30 cellular contexts compared by ENCODE assay signal in genomic region chr4:92406488-92406887, GRCh38.
"Had no signal": no experiment of that assay in that cellular context is flagged by ENCODE, and none has a peak within 500 bp of the region (broad histone marks: within the 10 kb centered on the region; RNA-seq: fewer than 3 reads in every experiment).

No MANE protein-coding gene starts in this region.

- H3K9me3 ChIP-seq: ascending aorta, breast epithelium, SJSA1, SK-N-SH had no signal

- H3K27me3 ChIP-seq: ascending aorta, breast epithelium, SJSA1 had no signal

- ATAC-seq: activated CD4-positive, alpha-beta T cell treated with anti-CD3 and anti-CD28 coated beads for 36 hours; activated CD4-positive, CD25-positive, alpha-beta regulatory T cell treated with anti-CD3 and anti-CD28 coated beads, Interleukin-2, amount 50 U/mL, for 24 hours; activated CD8-positive, alpha-beta T cell treated with anti-CD3 and anti-CD28 coated beads, Interleukin-2, amount 10 ng/mL, durations not matched to agents 7 days and 5 days; Panc1 had no signal

- H3K4me3 Mint-ChIP-seq: activated CD4-positive, alpha-beta T cell treated with anti-CD3 and anti-CD28 coated beads for 36 hours; activated CD4-positive, alpha-beta T cell treated with anti-CD3 and anti-CD28 coated beads, Interleukin-2, amount 10 ng/mL, durations not matched to agents 7 days and 5 days; activated CD8-positive, alpha-beta T cell treated with anti-CD3 and anti-CD28 coated beads, Interleukin-2, amount 10 ng/mL, durations not matched to agents 7 days and 5 days; activated naive CD4-positive, alpha-beta T cell treated with anti-CD3 and anti-CD28 coated beads, Interleukin-2, amount 50 U/mL, for 24 hours; activated naive CD8-positive, alpha-beta T cell treated with anti-CD3 and anti-CD28 coated beads, Interleukin-2, amount 10 ng/mL, durations not matched to agents 7 days and 5 days; activated T-cell treated with anti-CD3 and anti-CD28 coated beads, Interleukin-2, amount 50 U/mL, for 24 hours; T-helper 1 cell treated with Interleukin-12 subunit alpha and Interleukin-12 subunit beta and Interleukin-4 antibody, amounts not matched to agents 30 μg/mL and 1 μg/mL, for 36 hours; T-helper 2 cell treated with Interferon-gamma antibody and Interleukin-4, amounts not matched to agents 5 μg/mL and 100 μg/mL, for 36 hours had no signal

- H3K27me3 Mint-ChIP-seq: activated CD4-positive, alpha-beta T cell treated with anti-CD3 and anti-CD28 coated beads for 36 hours; activated CD4-positive, alpha-beta T cell treated with anti-CD3 and anti-CD28 coated beads, Interleukin-2, amount 10 ng/mL, durations not matched to agents 7 days and 5 days; activated naive CD4-positive, alpha-beta T cell treated with anti-CD3 and anti-CD28 coated beads, Interleukin-2, amount 50 U/mL, for 24 hours; activated naive CD8-positive, alpha-beta T cell treated with anti-CD3 and anti-CD28 coated beads, Interleukin-2, amount 10 ng/mL, durations not matched to agents 7 days and 5 days; activated T-cell treated with anti-CD3 and anti-CD28 coated beads, Interleukin-2, amount 50 U/mL, for 24 hours had no signal

- H3K4me1 Mint-ChIP-seq: activated CD4-positive, alpha-beta T cell treated with anti-CD3 and anti-CD28 coated beads for 36 hours; activated CD4-positive, alpha-beta T cell treated with anti-CD3 and anti-CD28 coated beads, Interleukin-2, amount 10 ng/mL, durations not matched to agents 7 days and 5 days; activated naive CD4-positive, alpha-beta T cell treated with anti-CD3 and anti-CD28 coated beads, Interleukin-2, amount 50 U/mL, for 24 hours; activated naive CD8-positive, alpha-beta T cell treated with anti-CD3 and anti-CD28 coated beads, Interleukin-2, amount 10 ng/mL, durations not matched to agents 7 days and 5 days had no signal

- H3K27ac ChIP-seq: ascending aorta, breast epithelium, KMS-11, SJSA1 had no signal

- H3K4me1 ChIP-seq: ascending aorta, breast epithelium, SJSA1 had no signal

- H3K36me3 Mint-ChIP-seq: activated naive CD4-positive, alpha-beta T cell treated with anti-CD3 and anti-CD28 coated beads, Interleukin-2, amount 50 U/mL, for 24 hours; activated naive CD8-positive, alpha-beta T cell treated with anti-CD3 and anti-CD28 coated beads, Interleukin-2, amount 10 ng/mL, durations not matched to agents 7 days and 5 days had no signal

- DNase-seq: activated CD4-positive, alpha-beta T cell treated with anti-CD3 and anti-CD28 coated beads for 36 hours; activated CD4-positive, alpha-beta T cell treated with anti-CD3 and anti-CD28 coated beads, Interleukin-2, amount 10 ng/mL, durations not matched to agents 7 days and 5 days; activated CD4-positive, alpha-beta T cell treated with anti-CD3 and anti-CD28 coated beads, Interleukin-2, amount 50 U/mL, for 48 hours; activated CD8-positive, alpha-beta T cell treated with anti-CD3 and anti-CD28 coated beads, Interleukin-2, amount 10 ng/mL, durations not matched to agents 7 days and 5 days; activated gamma-delta T cell; activated naive CD4-positive, alpha-beta T cell treated with Interleukin-2 at 50 U/mL for 16 hours; activated naive CD8-positive, alpha-beta T cell treated with anti-CD3 and anti-CD28 coated beads, Interleukin-2, amount 10 ng/mL, durations not matched to agents 7 days and 5 days; activated T-cell treated with anti-CD3 and anti-CD28 coated beads, Interleukin-2, amount 50 U/mL, for 24 hours; amygdala; NCI-H1105; NCI-H1417 treated with DMSO at 0.1 percent for 48 hours; NCI-H1694; NCI-H1930; NCI-H2081 treated with DMSO at 0.1 percent for 48 hours; NCI-H2171; NCI-H510A; NCI-H526; NCI-H748 treated with DMSO at 0.1 percent for 48 hours; SHP77; SK-N-SH had no signal

- H3K27ac Mint-ChIP-seq: activated CD4-positive, alpha-beta T cell treated with anti-CD3 and anti-CD28 coated beads for 36 hours; activated CD4-positive, alpha-beta T cell treated with anti-CD3 and anti-CD28 coated beads, Interleukin-2, amount 10 ng/mL, durations not matched to agents 7 days and 5 days; activated CD8-positive, alpha-beta T cell treated with anti-CD3 and anti-CD28 coated beads, Interleukin-2, amount 10 ng/mL, durations not matched to agents 7 days and 5 days; activated naive CD4-positive, alpha-beta T cell treated with anti-CD3 and anti-CD28 coated beads, Interleukin-2, amount 50 U/mL, for 24 hours; activated naive CD8-positive, alpha-beta T cell treated with anti-CD3 and anti-CD28 coated beads, Interleukin-2, amount 10 ng/mL, durations not matched to agents 7 days and 5 days; activated T-cell treated with anti-CD3 and anti-CD28 coated beads, Interleukin-2, amount 50 U/mL, for 24 hours; activated T-helper 2 cell treated with anti-CD3 and anti-CD28 coated beads, Interferon-gamma antibody, Interleukin-2, Interleukin-4, amounts not matched to agents 10 μg/mL and 5 μg/mL and 100 μg/mL, durations not matched to agents 14 hours and 24 hours and 36 hours; T-helper 1 cell treated with Interleukin-12 subunit alpha and Interleukin-12 subunit beta and Interleukin-4 antibody, amounts not matched to agents 30 μg/mL and 1 μg/mL, for 36 hours; T-helper 2 cell treated with Interferon-gamma antibody and Interleukin-4, amounts not matched to agents 5 μg/mL and 100 μg/mL, for 36 hours had no signal

- H3K9me3 Mint-ChIP-seq: activated CD4-positive, alpha-beta T cell treated with anti-CD3 and anti-CD28 coated beads, Interleukin-2, amount 10 ng/mL, durations not matched to agents 7 days and 5 days; T-helper 2 cell treated with Interferon-gamma antibody and Interleukin-4, amounts not matched to agents 5 μg/mL and 100 μg/mL, for 36 hours had no signal

- H3K36me3 ChIP-seq: ascending aorta, breast epithelium, SJSA1 had no signal

- H3K4me3 ChIP-seq: ascending aorta, breast epithelium, SJSA1 had no signal
